In genomic region chr1:56437959-56438358, GRCh38 we compare ENCODE assay signal across 19 cellular contexts.
DNase-seq lines count a peak whose midpoint lies in the region; ATAC-seq, FAIRE-seq and TF ChIP-seq lines count a peak whose summit lies in the region.
"Had no signal": no experiment of that assay in that cellular context is flagged by ENCODE, and none has a peak within 500 bp of the region (broad histone marks: within the 10 kb centered on the region; RNA-seq: fewer than 3 reads in every experiment).

No MANE protein-coding gene starts in this region.

- TF ChIP-seq POLR2A in A549 (IDR thresholded peaks at IDR 0.05; ENCODE audit: low read length) = no peak

- TF ChIP-seq CTCF in A549 (IDR thresholded peaks at IDR 0.05) (no peak), dorsolateral prefrontal cortex (IDR thresholded peaks at IDR 0.05 in 54 of 56, conservative IDR thresholded peaks at IDR 0.05 in 2 of 56; ENCODE audit: low read depth in 1 of 56, partially characterized antibody in 56 of 56) (no peak)

- intact Hi-C loops in dorsolateral prefrontal cortex (cut with DNase I) = loop anchor here (2.0 to 5.0 kb wide), 3 partner anchors 34 to 141 kb away; partner anchors contain the start of gene PLPP3 (in 2 of the 2)
- intact Hi-C loops in posterior cingulate gyrus (cut with DNase I) = loop anchor here (2.0 kb wide), 1 partner anchor 141 kb away; the partner anchor contains the start of gene PLPP3

- FAIRE-seq in A549 (lab: Jason Lieb, UNC) = no peak
- FAIRE-seq: GM18507 had no signal

- H3K27me3 ChIP-seq in dorsolateral prefrontal cortex (peaks cover 0 to 2% (median 0%) of the 10 kb centered on the region in 45 donors), mesendoderm (ENCODE audit: insufficient read depth, low read length, poor library complexity) (no peaks in the 10 kb centered on the region)
- H3K27me3 ChIP-seq: left lung had no signal

- no peaks in the 10 kb centered on the region for H3K36me3 ChIP-seq in mesendoderm (ENCODE audit: control insufficient read depth, insufficient read depth, low read length)
- H3K36me3 ChIP-seq: left lung had no signal

- no peak overlapping the region for H3K9ac ChIP-seq in mesendoderm (ENCODE audit: low read length)

- H3K56ac ChIP-seq in mesendoderm (ENCODE audit: low read length) = no peak overlapping the region

- WGBS in A549 (ENCODE audit: missing lambda C conversion rate) = 14% methylated on average over 1 of the region's 1 CpG
- no CpG with 5 or more reads among the region's 1 CpG for WGBS in mesendoderm (ENCODE audit: extremely low coverage, insufficient coverage, low lambda C conversion rate)

- H3K4me1 ChIP-seq in A549 (0 out of 3 replicates have a peak, but pooled peaks cover 7% of the 10 kb centered on the region), mesendoderm (ENCODE audit: control insufficient read depth, low read depth, low read length) (peaks cover 31% of the 10 kb centered on the region)

- POLR2A ChIA-PET in A549 (lab: Yijun Ruan, JAX) = no interaction called here

- no peak overlapping the region for H2BK5ac ChIP-seq in mesendoderm (ENCODE audit: low read length)

- no peak overlapping the region for H4K5ac ChIP-seq in mesendoderm (ENCODE audit: low read length)

- no peaks in the 10 kb centered on the region for H3K9me3 ChIP-seq in A549
- H3K9me3 ChIP-seq: left lung had no signal

- H3K27ac ChIP-seq in A549 (no peak overlapping the region), dorsolateral prefrontal cortex (peak overlapping the region; percentile 58 to 99 (median 95)), mesendoderm (ENCODE audit: low read depth, low read length) (no peak overlapping the region)
- H3K27ac ChIP-seq: left lung had no signal

- no peak overlapping the region for H3K23ac ChIP-seq in mesendoderm (ENCODE audit: low read length)

- no peak for TF ChIP-seq EP300 in A549 (IDR thresholded peaks at IDR 0.05)

- no peaks in the 10 kb centered on the region for H3K79me2 ChIP-seq in mesendoderm (ENCODE audit: control insufficient read depth, insufficient read depth, low read length)

- H3K79me1 ChIP-seq in mesendoderm (ENCODE audit: low read length) = no peaks in the 10 kb centered on the region

- H2BK15ac ChIP-seq in mesendoderm (replicated peaks; ENCODE audit: low read depth) = no peak overlapping the region

- DNase-seq in A549 (ENCODE audit: low read depth in 1 of 2, low spot score in 1 of 2) = no peak
- DNase-seq in HT1080 (ENCODE audit: low read depth) = peak; percentile 76
- no peak for DNase-seq in dorsolateral prefrontal cortex
- peak; percentile 56 for DNase-seq in mesendoderm
- DNase-seq in posterior cingulate gyrus = no peak
- no peak for DNase-seq in DMS114 treated with DMSO at 0.1 percent for 48 hours (lab: John Stamatoyannopoulos, UW; ENCODE audit: unreplicated experiment)
- DNase-seq: activated CD4-positive, alpha-beta T cell treated with anti-CD3 and anti-CD28 coated beads for 48 hours; central memory CD4-positive, alpha-beta T cell; GOT3; hippocampal formation; KBM-7; left lung; naive thymus-derived CD4-positive, alpha-beta T cell; NCI-H146; NCI-H510A treated with DMSO at 0.1 percent for 48 hours; stimulated activated naive B cell treated with anti-CD40 and anti-IgM and Interleukin-4, amounts not matched to agents 10 μg/mL and 1 μg/mL and 100 μg/mL, for 72 hours had no signal

- ATAC-seq in A549 = no peak
- ATAC-seq in GM19463 (IDR thresholded peaks at IDR 0.05; ENCODE audit: unreplicated experiment) = no peak
- no peak for ATAC-seq in HG03565 (IDR thresholded peaks at IDR 0.05; ENCODE audit: unreplicated experiment)
- ATAC-seq: left lung; naive thymus-derived CD4-positive, alpha-beta T cell; stimulated activated naive B cell treated with anti-CD40 and anti-IgM and Interleukin-4, amounts not matched to agents 10 μg/mL and 1 μg/mL and 100 μg/mL, for 72 hours had no signal

- H2AK5ac ChIP-seq in mesendoderm (ENCODE audit: low read length) = peak overlapping the region; percentile 31

- no peak overlapping the region for H3K4me3 ChIP-seq in A549
- no peak overlapping the region for H3K4me3 ChIP-seq in dorsolateral prefrontal cortex
- H3K4me3 ChIP-seq in mesendoderm (ENCODE audit: low read length) = no peak overlapping the region
- H3K4me3 ChIP-seq: left lung had no signal

- TF ChIP-seq RAD21 in A549 (conservative IDR thresholded peaks at IDR 0.05 in 1 of 2, IDR thresholded peaks at IDR 0.05 in 1 of 2) = no peak

- H4K8ac ChIP-seq in mesendoderm (ENCODE audit: low read depth, low read length) = no peak overlapping the region

- H2BK120ac ChIP-seq in mesendoderm (ENCODE audit: low read depth, low read length) = no peak overlapping the region

- CTCF ChIA-PET in A549 (lab: Yijun Ruan, JAX) = no interaction called here

- H3K4ac ChIP-seq in mesendoderm (ENCODE audit: low read depth, low read length) = no peak overlapping the region

- H3K4me2 ChIP-seq in A549 (no peak overlapping the region), mesendoderm (ENCODE audit: low read length) (no peak overlapping the region)

- H3K18ac ChIP-seq in mesendoderm (ENCODE audit: low read length) = peak overlapping the region; percentile 20

TF ChIP-seq in A549, 52 proteins besides CTCF, POLR2A, EP300 and RAD21:
- TF ChIP-seq MYC (IDR thresholded peaks at IDR 0.05; ENCODE audit: borderline replicate concordance, low read length) (no peak), FOSL2 (IDR thresholded peaks at IDR 0.05) (no peak), FOSL2 (CRISPR knock-in tag; IDR thresholded peaks at IDR 0.05) (peak; percentile 41)

Comparison
In these comparisons a context has a peak if more than half of its experiments do, and no peak if none do; other contexts are left out.
1. DNase-seq: peak in HT1080 (single experiment) and mesendoderm (single experiment); none in A549 (0 of 2), dorsolateral prefrontal cortex (0 of 10), posterior cingulate gyrus (0 of 10) and DMS114 treated with DMSO at 0.1 percent for 48 hours (single experiment).
2. H3K27ac ChIP-seq: peak in dorsolateral prefrontal cortex (59 of 59); none in A549 (0 of 2) and mesendoderm (single experiment).